10 cellular contexts compared by ENCODE assay signal in genomic region chr14:56005580-56006053, GRCh38.
DNase-seq lines count a peak whose midpoint lies in the region; ATAC-seq and TF ChIP-seq lines count a peak whose summit lies in the region.
"Had no signal": no experiment of that assay in that cellular context is flagged by ENCODE, and none has a peak within 500 bp of the region (broad histone marks: within the 10 kb centered on the region; RNA-seq: fewer than 3 reads in every experiment).

No MANE protein-coding gene starts in this region.

- H3K4me1 ChIP-seq in lower lobe of right lung (peaks cover 11% of the 10 kb centered on the region), uterus (peaks cover 0 to 3% of the 10 kb centered on the region in 2 donors)

- POLR2A ChIA-PET in WTC11 (lab: Charles Lee): no interaction called here

- peaks cover 37% of the 10 kb centered on the region for H3K4me1 Mint-ChIP-seq in activated naive CD4-positive, alpha-beta T cell treated with anti-CD3 and anti-CD28 coated beads, Interleukin-2, amount 50 U/mL, for 24 hours
- H3K4me1 Mint-ChIP-seq in WTC11: peaks cover 27% of the 10 kb centered on the region

- peaks cover 50% of the 10 kb centered on the region for H3K27me3 Mint-ChIP-seq in activated naive CD4-positive, alpha-beta T cell treated with anti-CD3 and anti-CD28 coated beads, Interleukin-2, amount 50 U/mL, for 24 hours
- H3K27me3 Mint-ChIP-seq in WTC11 (ENCODE audit: low read depth): peaks cover 2% of the 10 kb centered on the region; the same call in 1 of the 2 replicates

- H3K27me3 ChIP-seq in lower lobe of right lung (ENCODE audit: low read depth) (no peaks in the 10 kb centered on the region), uterus (no peaks in the 10 kb centered on the region)

- H3K4me3 ChIP-seq in lower lobe of right lung (no peak overlapping the region), uterus (peak overlapping the region in 1 of 2 donors; percentile 24)

- H3K4me3 Mint-ChIP-seq in activated naive CD4-positive, alpha-beta T cell treated with anti-CD3 and anti-CD28 coated beads, Interleukin-2, amount 50 U/mL, for 24 hours: peak overlapping the region; percentile 39
- no peak overlapping the region for H3K4me3 Mint-ChIP-seq in WTC11

- peaks cover 2% of the 10 kb centered on the region for H3K36me3 Mint-ChIP-seq in activated naive CD4-positive, alpha-beta T cell treated with anti-CD3 and anti-CD28 coated beads, Interleukin-2, amount 50 U/mL, for 24 hours
- peaks cover 16% of the 10 kb centered on the region for H3K36me3 Mint-ChIP-seq in WTC11

- H3K9me3 Mint-ChIP-seq in activated naive CD4-positive, alpha-beta T cell treated with anti-CD3 and anti-CD28 coated beads, Interleukin-2, amount 50 U/mL, for 24 hours: peaks cover 3% of the 10 kb centered on the region
- H3K9me3 Mint-ChIP-seq in WTC11: peaks cover 29% of the 10 kb centered on the region

- ATAC-seq in WTC11 (peak; percentile 45; the same call in 1 of the 2 replicates), lower lobe of right lung (no peak)
- ATAC-seq: HCT116 had no signal

- H3K27ac Mint-ChIP-seq in activated naive CD4-positive, alpha-beta T cell treated with anti-CD3 and anti-CD28 coated beads, Interleukin-2, amount 50 U/mL, for 24 hours: no peak overlapping the region
- peak overlapping the region; percentile 20; the same call in 1 of the 2 replicates for H3K27ac Mint-ChIP-seq in WTC11
- H3K27ac Mint-ChIP-seq: activated naive CD8-positive, alpha-beta T cell treated with anti-CD3 and anti-CD28 coated beads, Interleukin-2, amount 50 U/mL, for 24 hours had no signal

- intact Hi-C loops in lower lobe of right lung (cut with DNase I) (no loop called here), uterus (cut with DNase I; ENCODE audit: low total_unique reads) (no loop called here)

- H3K9me3 ChIP-seq in lower lobe of right lung (no peaks in the 10 kb centered on the region), uterus (no peaks in the 10 kb centered on the region)

- no peak for DNase-seq in activated naive CD4-positive, alpha-beta T cell treated with anti-CD3 and anti-CD28 coated beads, Interleukin-2, amount 50 U/mL, for 16 hours
- DNase-seq in WTC11 (ENCODE audit: low spot score) (no peak), lower lobe of right lung (no peak), uterus (no peak), iPS-NIHi7 (ENCODE audit: extremely low spot score) (no peak)
- DNase-seq in activated T-cell treated with anti-CD3 and anti-CD28 coated beads, Interleukin-2, amount 50 U/mL, for 48 hours: no peak
- no peak for DNase-seq in activated CD4-positive, alpha-beta T cell treated with anti-CD3 and anti-CD28 coated beads, Interleukin-2, amount 50 U/mL, for 48 hours
- DNase-seq: activated naive CD8-positive, alpha-beta T cell treated with anti-CD3 and anti-CD28 coated beads, Interleukin-2, amount 50 U/mL, for 24 hours had no signal

- no peak for TF ChIP-seq POLR2A in uterus (IDR thresholded peaks at IDR 0.05)

- H3K36me3 ChIP-seq in lower lobe of right lung: no peaks in the 10 kb centered on the region
- H3K36me3 ChIP-seq in uterus: no peaks in the 10 kb centered on the region

- CTCF ChIA-PET in WTC11 (lab: Charles Lee): no interaction called here

- TF ChIP-seq CTCF in WTC11 (IDR thresholded peaks at IDR 0.05): no peak
- TF ChIP-seq CTCF in lower lobe of right lung (IDR thresholded peaks at IDR 0.05): no peak
- no peak for TF ChIP-seq CTCF in uterus (IDR thresholded peaks at IDR 0.05)

- H3K27ac ChIP-seq in lower lobe of right lung: peak overlapping the region; percentile 71
- H3K27ac ChIP-seq in uterus: peak overlapping the region; percentile 61 to 72

TF ChIP-seq in WTC11, 78 proteins besides CTCF, POLR2A, EP300 and RAD21:
- no peak for TF ChIP-seq SP1 (CRISPR knock-in tag; conservative IDR thresholded peaks at IDR 0.05)
- no peak for TF ChIP-seq USF1 (CRISPR knock-in tag; IDR thresholded peaks at IDR 0.05)
- TF ChIP-seq SMAD3 (CRISPR knock-in tag; IDR thresholded peaks at IDR 0.05; ENCODE audit: borderline replicate concordance): no peak
- TF ChIP-seq ZNF138 (CRISPR knock-in tag; conservative IDR thresholded peaks at IDR 0.05): no peak
- TF ChIP-seq TEAD4 (CRISPR knock-in tag; IDR thresholded peaks at IDR 0.05): no peak
- TF ChIP-seq ETV6 (CRISPR knock-in tag; IDR thresholded peaks at IDR 0.05): no peak
- TF ChIP-seq HMGXB4 (CRISPR knock-in tag; IDR thresholded peaks at IDR 0.05): no peak
- no peak for TF ChIP-seq MYBL2 (CRISPR knock-in tag; IDR thresholded peaks at IDR 0.05)
